Comparison of ENCODE assay signal across 8 cellular contexts in the genomic region with DNA sequence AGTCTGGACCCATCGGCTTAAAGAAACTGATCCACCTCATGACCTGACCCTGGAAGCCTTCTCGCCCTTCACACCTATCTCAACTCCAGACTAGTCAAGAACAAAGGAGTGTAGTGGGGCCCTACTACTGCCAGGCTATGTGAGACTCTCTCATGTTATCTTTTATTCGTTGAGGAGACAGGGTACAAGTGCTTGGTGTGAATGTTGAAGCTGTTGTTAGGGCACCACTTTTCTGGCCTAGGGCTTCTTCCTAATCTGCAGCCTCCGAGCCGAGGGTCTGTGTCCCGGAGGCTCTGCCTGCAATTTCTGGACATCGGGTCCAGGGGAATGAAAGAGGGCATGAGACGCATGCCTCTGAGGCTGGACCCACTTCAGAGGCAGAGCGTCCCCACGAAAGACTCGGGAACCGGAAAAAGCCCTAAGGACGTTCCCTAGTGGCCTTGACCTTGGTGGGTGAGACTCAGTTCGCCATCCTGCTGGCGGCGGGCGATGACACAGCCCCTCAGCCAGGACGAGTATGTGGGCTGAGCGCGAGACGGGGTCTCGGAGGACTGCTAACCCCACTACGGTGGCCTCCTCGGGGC. TPM values are rescaled to one million over a fixed set of nuclear protein-coding genes. Genes with fewer than 3 reads are reported as not detected.
DNase-seq lines count a peak whose midpoint lies in the region; ATAC-seq and TF ChIP-seq lines count a peak whose summit lies in the region.

No MANE protein-coding gene starts in this region.

- H2AFZ ChIP-seq in DND-41 (ENCODE audit: low read depth, low read length) = peak overlapping the region; percentile 85

- peaks cover 55% of the 10 kb centered on the region for H3K79me2 ChIP-seq in DND-41 (ENCODE audit: insufficient read depth, low read length)

- 3% methylated on average over 20 to 22 of the region's 24 CpGs for WGBS in mesodermal cell (ENCODE audit: insufficient coverage in 2 of 2), 2 experiments

- H3K27me3 ChIP-seq in DND-41 (ENCODE audit: insufficient read depth, low read length, poor library complexity) = no peaks in the 10 kb centered on the region
- no peaks in the 10 kb centered on the region for H3K27me3 ChIP-seq in HUES6 (ENCODE audit: control insufficient read depth, insufficient read depth, low read length)
- no peaks in the 10 kb centered on the region for H3K27me3 ChIP-seq in brain microvascular endothelial cell (replicated peaks)

- H3K9me3 ChIP-seq in DND-41 (ENCODE audit: insufficient read depth, low read length, severe bottlenecking) = no peaks in the 10 kb centered on the region
- H3K9me3 ChIP-seq in HUES6 (ENCODE audit: control insufficient read depth, insufficient read depth, low read depth, low read length) = no peaks in the 10 kb centered on the region
- H3K9me3 ChIP-seq in mesodermal cell (ENCODE audit: control insufficient read depth, low read length) = no peaks in the 10 kb centered on the region

- TF ChIP-seq CTCF in DND-41 (IDR thresholded peaks at IDR 0.05; ENCODE audit: borderline replicate concordance, extremely low read depth, low read length, poor library complexity, severe bottlenecking) (no peak), brain microvascular endothelial cell (IDR thresholded peaks at IDR 0.05; ENCODE audit: low read depth, low read length, missing control alignments) (no peak)

- no peak; the same call in 2 of the 3 replicates for ATAC-seq in DND-41 (ENCODE audit: insufficient read depth, low read depth)
- no peak for ATAC-seq in GM19395 (IDR thresholded peaks at IDR 0.05; ENCODE audit: unreplicated experiment)

- H3K9ac ChIP-seq in DND-41 (ENCODE audit: low read depth, low read length) (peak overlapping the region; percentile 90), HUES6 (ENCODE audit: low read length) (peak overlapping the region; percentile 99)

- peaks cover 39% of the 10 kb centered on the region for H4K20me1 ChIP-seq in DND-41 (ENCODE audit: insufficient read depth, low read length)

- DNase-seq in DND-41 (no peak), brain microvascular endothelial cell (no peak), NCI-H748 (lab: John Stamatoyannopoulos, UW; ENCODE audit: unreplicated experiment) (no peak), NCI-H1417 treated with DMSO at 0.1 percent for 48 hours (lab: John Stamatoyannopoulos, UW) (no peak), DMS114 treated with DMSO at 0.1 percent for 48 hours (lab: John Stamatoyannopoulos, UW; ENCODE audit: unreplicated experiment) (no peak)

- peak overlapping the region; percentile 87 for H3K4me2 ChIP-seq in DND-41 (ENCODE audit: insufficient read depth, low read length)

- H3K4me3 ChIP-seq in DND-41 (ENCODE audit: low read depth in 1 of 2, low read length in 2 of 2) (peak overlapping the region; percentile 98 to 99), HUES6 (ENCODE audit: low read depth, low read length) (peak overlapping the region; percentile 99), brain microvascular endothelial cell (ENCODE audit: low read depth, low read length) (peak overlapping the region; percentile 98), mesodermal cell (ENCODE audit: extremely low read depth, insufficient read depth, low read length, poor library complexity, severe bottlenecking) (peak overlapping the region; percentile 95)

- peak overlapping the region; percentile 89 for H3K27ac ChIP-seq in DND-41 (ENCODE audit: low read length)
- H3K27ac ChIP-seq in HUES6 (ENCODE audit: low read depth, low read length) = peak overlapping the region; percentile 97
- H3K27ac ChIP-seq in brain microvascular endothelial cell = peak overlapping the region; percentile 86
- peak overlapping the region; percentile 84 for H3K27ac ChIP-seq in mesodermal cell (ENCODE audit: low read depth, low read length, severe bottlenecking)

- H3K4me1 ChIP-seq in DND-41 (ENCODE audit: insufficient read depth, low read length) (peaks cover 31% of the 10 kb centered on the region), HUES6 (ENCODE audit: control insufficient read depth, insufficient read depth, low read length) (peaks cover 10% of the 10 kb centered on the region; the same call in 1 of the 2 replicates), mesodermal cell (ENCODE audit: control insufficient read depth, insufficient read depth, low read length, poor library complexity, severe bottlenecking) (peaks cover 6% of the 10 kb centered on the region)

- peaks cover 14% of the 10 kb centered on the region for H3K36me3 ChIP-seq in DND-41 (ENCODE audit: insufficient read depth, low read length)
- H3K36me3 ChIP-seq in HUES6 (ENCODE audit: control insufficient read depth, insufficient read depth, low read length) = 0 out of 2 replicates have a peak, but pooled peaks cover 9% of the 10 kb centered on the region
- H3K36me3 ChIP-seq in brain microvascular endothelial cell (replicated peaks) = no peaks in the 10 kb centered on the region
- H3K36me3 ChIP-seq in mesodermal cell (ENCODE audit: control insufficient read depth, insufficient read depth, low read length) = peaks cover 10% of the 10 kb centered on the region

- in situ Hi-C loops in brain microvascular endothelial cell (cut with HindIII; ENCODE audit: low pct_ligation_motif_present, low sequenced_read_pairs) = loop anchor here (25.0 kb wide), 2 partner anchors 186 to 511 kb away; no protein-coding TSS in a partner anchor

RNA-seq across cellular contexts. Expression of a gene that starts 0.7 kb away (rescaled TPM):
- 31.5 TPM for polyA plus RNA-seq in mesodermal cell (2013, experiment 1 of 2)
- 26.7 TPM for polyA plus RNA-seq in mesodermal cell (2013, experiment 2 of 2)
